In genomic region chr5:146753618-146754123, GRCh38 we compare ENCODE assay signal across 12 cellular contexts.
DNase-seq lines count a peak whose midpoint lies in the region; ATAC-seq and TF ChIP-seq lines count a peak whose summit lies in the region.
"Had no signal": no experiment of that assay in that cellular context is flagged by ENCODE, and none has a peak within 500 bp of the region (broad histone marks: within the 10 kb centered on the region; RNA-seq: fewer than 3 reads in every experiment).

No MANE protein-coding gene starts in this region.

- no peaks in the 10 kb centered on the region for H3K9me3 Mint-ChIP-seq in activated T-cell treated with anti-CD3 and anti-CD28 coated beads, Interleukin-2, amount 50 U/mL, for 72 hours
- peaks cover 15% of the 10 kb centered on the region for H3K9me3 Mint-ChIP-seq in T-helper 2 cell treated with Interferon-gamma antibody and Interleukin-4, amounts not matched to agents 5 μg/mL and 100 μg/mL, for 36 hours

- H3K4me1 ChIP-seq in thyroid gland: no peaks in the 10 kb centered on the region

- no peaks in the 10 kb centered on the region for H3K27me3 ChIP-seq in thyroid gland

- no peak overlapping the region for H3K4me3 Mint-ChIP-seq in activated T-cell treated with anti-CD3 and anti-CD28 coated beads, Interleukin-2, amount 50 U/mL, for 72 hours
- peak overlapping the region; percentile 19 for H3K4me3 Mint-ChIP-seq in T-helper 2 cell treated with Interferon-gamma antibody and Interleukin-4, amounts not matched to agents 5 μg/mL and 100 μg/mL, for 36 hours

- intact Hi-C loops in thyroid gland (cut with DNase I): no loop called here

- H3K27ac Mint-ChIP-seq in activated T-cell treated with anti-CD3 and anti-CD28 coated beads, Interleukin-2, amount 50 U/mL, for 72 hours: peak overlapping the region; percentile 58
- H3K27ac Mint-ChIP-seq in T-helper 2 cell treated with Interferon-gamma antibody and Interleukin-4, amounts not matched to agents 5 μg/mL and 100 μg/mL, for 36 hours: no peak overlapping the region

- H3K36me3 Mint-ChIP-seq in activated T-cell treated with anti-CD3 and anti-CD28 coated beads, Interleukin-2, amount 50 U/mL, for 72 hours (ENCODE audit: insufficient read depth in 2 of 2): peaks cover 0 to 1% of the 10 kb centered on the region in 2 donors
- H3K36me3 Mint-ChIP-seq in T-helper 2 cell treated with Interferon-gamma antibody and Interleukin-4, amounts not matched to agents 5 μg/mL and 100 μg/mL, for 36 hours (ENCODE audit: low read depth): peaks cover 10% of the 10 kb centered on the region

- no peak for DNase-seq in activated T-cell treated with anti-CD3 and anti-CD28 coated beads, Interleukin-2, amount 50 U/mL, for 72 hours
- DNase-seq in activated T-cell treated with anti-CD3 and anti-CD28 coated beads, Interleukin-2, amount 50 U/mL, for 1 hour: no peak
- DNase-seq in NCI-H1436 treated with DMSO at 0.1 percent for 48 hours (lab: John Stamatoyannopoulos, UW) (peak; percentile 69), retina (peak; percentile 48), amygdala (lab: John Stamatoyannopoulos, UW) (no peak), thyroid gland (no peak)
- DNase-seq in T-helper 2 cell treated with Interferon-gamma antibody and Interleukin-4, amounts not matched to agents 5 μg/mL and 100 μg/mL, for 36 hours (ENCODE audit: low spot score): no peak
- DNase-seq: NCI-H510A treated with DMSO at 0.1 percent for 48 hours, WERI-Rb-1 had no signal

- no peak for TF ChIP-seq POLR2A in thyroid gland (IDR thresholded peaks at IDR 0.05)

- peaks cover 29% of the 10 kb centered on the region for H3K4me1 Mint-ChIP-seq in activated T-cell treated with anti-CD3 and anti-CD28 coated beads, Interleukin-2, amount 50 U/mL, for 72 hours (ENCODE audit: low read depth)
- H3K4me1 Mint-ChIP-seq in T-helper 2 cell treated with Interferon-gamma antibody and Interleukin-4, amounts not matched to agents 5 μg/mL and 100 μg/mL, for 36 hours (ENCODE audit: low read depth): peaks cover 28% of the 10 kb centered on the region

- H3K9me3 ChIP-seq in thyroid gland: no peaks in the 10 kb centered on the region

- no peak for TF ChIP-seq CTCF in thyroid gland (IDR thresholded peaks at IDR 0.05)

- 63 to 67% methylated on average over 6 of the region's 6 CpGs for WGBS in thyroid gland, 2 donors

- H3K27ac ChIP-seq in thyroid gland: no peak overlapping the region
- H3K27ac ChIP-seq: HL-60, WERI-Rb-1 had no signal

- H3K4me3 ChIP-seq in thyroid gland (replicated peaks in 1 of 3): no peak overlapping the region

- ATAC-seq in activated T-cell treated with anti-CD3 and anti-CD28 coated beads, Interleukin-2, amount 50 U/mL, for 72 hours (replicated peaks in 1 of 2): no peak
- ATAC-seq in GM19395 (IDR thresholded peaks at IDR 0.05; ENCODE audit: unreplicated experiment): no peak
- ATAC-seq: Panc1 had no signal

- H3K27me3 Mint-ChIP-seq in activated T-cell treated with anti-CD3 and anti-CD28 coated beads, Interleukin-2, amount 50 U/mL, for 72 hours (ENCODE audit: low read depth): no peaks in the 10 kb centered on the region
- peaks cover 19% of the 10 kb centered on the region for H3K27me3 Mint-ChIP-seq in T-helper 2 cell treated with Interferon-gamma antibody and Interleukin-4, amounts not matched to agents 5 μg/mL and 100 μg/mL, for 36 hours (ENCODE audit: low read depth)

- no peaks in the 10 kb centered on the region for H3K36me3 ChIP-seq in thyroid gland
- H3K36me3 ChIP-seq: WERI-Rb-1 had no signal

Comparison
In these comparisons a context has a peak if more than half of its experiments do, and no peak if none do; other contexts are left out.
1. DNase-seq: peak in NCI-H1436 treated with DMSO at 0.1 percent for 48 hours (single experiment) and retina (single experiment); none in activated T-cell treated with anti-CD3 and anti-CD28 coated beads, Interleukin-2, amount 50 U/mL, for 72 hours (0 of 2), activated T-cell treated with anti-CD3 and anti-CD28 coated beads, Interleukin-2, amount 50 U/mL, for 1 hour (single experiment), T-helper 2 cell treated with Interferon-gamma antibody and Interleukin-4, amounts not matched to agents 5 μg/mL and 100 μg/mL, for 36 hours (single experiment), amygdala (0 of 56) and thyroid gland (0 of 2).